15 cellular contexts compared by ENCODE assay signal in genomic region chr10:125005312-125006187, GRCh38.
DNase-seq lines count a peak whose midpoint lies in the region; ATAC-seq and TF ChIP-seq lines count a peak whose summit lies in the region.
"Had no signal": no experiment of that assay in that cellular context is flagged by ENCODE, and none has a peak within 500 bp of the region (broad histone marks: within the 10 kb centered on the region; RNA-seq: fewer than 3 reads in every experiment).

No MANE protein-coding gene starts in this region.

- ATAC-seq in left lung: no peak
- ATAC-seq: stimulated activated naive B cell treated with anti-CD40 and anti-IgM and Interleukin-4, amounts not matched to agents 10 μg/mL and 1 μg/mL and 100 μg/mL, for 72 hours had no signal

- TF ChIP-seq POLR2A in sigmoid colon (IDR thresholded peaks at IDR 0.05): no peak

- H3K36me3 ChIP-seq in BLaER1 (peaks cover 98% of the 10 kb centered on the region), WERI-Rb-1 (peaks cover 42% of the 10 kb centered on the region), left lung (peaks cover 0 to 63% of the 10 kb centered on the region in 2 donors), sigmoid colon (peaks cover 7 to 27% (median 14%) of the 10 kb centered on the region in 4 donors)

- DNase-seq in WERI-Rb-1 (peak; percentile 4), left lung (peak; percentile 27 to 69), sigmoid colon (peak; percentile 56), NCI-H1417 (lab: John Stamatoyannopoulos, UW) (no peak), HT-29 (ENCODE audit: low spot score) (no peak)
- DNase-seq in NK-92 treated with Interleukin-12 subunit alpha and Interleukin-12 subunit beta, amount 100 ng/mL, for 24 hours (lab: John Stamatoyannopoulos, UW): no peak
- DNase-seq: activated CD4-positive, alpha-beta T cell treated with anti-CD3 and anti-CD28 coated beads, Interleukin-2, amount 50 U/mL, for 48 hours; activated naive CD8-positive, alpha-beta T cell treated with anti-CD3 and anti-CD28 coated beads, Interleukin-2, amount 10 ng/mL, durations not matched to agents 7 days and 5 days; activated T-cell treated with anti-CD3 and anti-CD28 coated beads, Interleukin-2, amount 50 U/mL, for 48 hours; MG63; naive B cell; stimulated activated CD4-positive, alpha-beta T cell treated with anti-CD3 and anti-CD28 coated beads, Interleukin-15, amount 100 ng/mL, for 24 hours; stimulated activated naive B cell treated with anti-CD40 and anti-IgM and Interleukin-4, amounts not matched to agents 10 μg/mL and 1 μg/mL and 100 μg/mL, for 72 hours had no signal

- TF ChIP-seq CTCF in WERI-Rb-1 (IDR thresholded peaks at IDR 0.05; ENCODE audit: low read depth, low read length): no peak
- TF ChIP-seq CTCF in left lung (IDR thresholded peaks at IDR 0.05): no peak
- no peak for TF ChIP-seq CTCF in sigmoid colon (IDR thresholded peaks at IDR 0.05)

- WGBS in sigmoid colon, 2 donors: 93 to 94% methylated on average over 36 of the region's 36 CpGs

- peak overlapping the region; percentile 55 for H3K4me2 ChIP-seq in BLaER1

- 0 out of 2 replicates have a peak overlapping the region, but pooled peaks have one; percentile 13 for H3K9ac ChIP-seq in BLaER1

- H3K4me1 ChIP-seq in BLaER1 (peaks cover 29% of the 10 kb centered on the region), left lung (peaks cover 14 to 18% of the 10 kb centered on the region in 2 donors), sigmoid colon (peaks cover 0 to 48% (median 34%) of the 10 kb centered on the region in 4 donors)
- H3K4me1 ChIP-seq: Caco-2 had no signal

- intact Hi-C loops in left lung (cut with DNase I): no loop called here
- intact Hi-C loops in sigmoid colon (cut with DNase I): no loop called here

- TF ChIP-seq EP300 in sigmoid colon (IDR thresholded peaks at IDR 0.05): no peak

- no peaks in the 10 kb centered on the region for H3K9me3 ChIP-seq in BLaER1
- no peaks in the 10 kb centered on the region for H3K9me3 ChIP-seq in WERI-Rb-1 (ENCODE audit: severe bottlenecking)
- no peaks in the 10 kb centered on the region for H3K9me3 ChIP-seq in left lung
- no peaks in the 10 kb centered on the region for H3K9me3 ChIP-seq in sigmoid colon
- H3K9me3 ChIP-seq: Caco-2, MG63 had no signal

- H3K27me3 ChIP-seq in BLaER1: no peaks in the 10 kb centered on the region
- no peaks in the 10 kb centered on the region for H3K27me3 ChIP-seq in WERI-Rb-1 (ENCODE audit: insufficient read depth, low read depth, severe bottlenecking)
- H3K27me3 ChIP-seq in left lung: no peaks in the 10 kb centered on the region
- H3K27me3 ChIP-seq in sigmoid colon: no peaks in the 10 kb centered on the region
- H3K27me3 ChIP-seq: MG63 had no signal

- H3K4me3 ChIP-seq in BLaER1: no peak overlapping the region
- no peak overlapping the region for H3K4me3 ChIP-seq in WERI-Rb-1 (ENCODE audit: low read depth, low read length)
- H3K4me3 ChIP-seq in left lung: no peak overlapping the region
- no peak overlapping the region for H3K4me3 ChIP-seq in sigmoid colon
- H3K4me3 ChIP-seq: MG63 had no signal

- peaks cover 100% of the 10 kb centered on the region for H4K20me1 ChIP-seq in BLaER1

- peak overlapping the region; percentile 72 for H3K27ac ChIP-seq in BLaER1
- no peak overlapping the region for H3K27ac ChIP-seq in WERI-Rb-1
- no peak overlapping the region for H3K27ac ChIP-seq in left lung
- no peak overlapping the region for H3K27ac ChIP-seq in sigmoid colon

Comparison
In these comparisons a context has a peak if more than half of its experiments do, and no peak if none do; other contexts are left out.
1. DNase-seq: peak in WERI-Rb-1 (single experiment), left lung (2 of 2) and sigmoid colon (single experiment); none in NCI-H1417 (0 of 3), HT-29 (single experiment) and NK-92 treated with Interleukin-12 subunit alpha and Interleukin-12 subunit beta, amount 100 ng/mL, for 24 hours (single experiment).